ENCODE assay signal across 17 cellular contexts in genomic region chr1:22163578-22163977, GRCh38. TPM values are rescaled to one million over a fixed set of nuclear protein-coding genes. Genes with fewer than 3 reads are reported as not detected.
"Had no signal": no experiment of that assay in that cellular context is flagged by ENCODE, and none has a peak within 500 bp of the region (broad histone marks: within the 10 kb centered on the region; RNA-seq: fewer than 3 reads in every experiment).

No MANE protein-coding gene starts in this region.

- DNase-seq: activated effector memory CD4-positive, alpha-beta T cell treated with Interleukin-2 at 50 U/mL for 16 hours; amygdala; brain microvascular endothelial cell; cerebellar nuclear complex; dorsolateral prefrontal cortex; glutamatergic neuron; left cardiac atrium; mammary epithelial cell; stimulated activated CD4-positive, alpha-beta T cell treated with anti-CD3 and anti-CD28 coated beads, Interleukin-4, amount 100 ng/mL, for 24 hours; stimulated activated naive CD8-positive, alpha-beta T cell treated with anti-CD3 and anti-CD28 coated beads, Interleukin-15, amount 100 ng/mL, for 72 hours had no signal

- H3K4me3 ChIP-seq: dorsolateral prefrontal cortex, esophagus muscularis mucosa, thoracic aorta, vagina had no signal

- H3K27me3 ChIP-seq: brain microvascular endothelial cell, dorsolateral prefrontal cortex, esophagus muscularis mucosa, vagina had no signal

- H3K36me3 ChIP-seq: brain microvascular endothelial cell, esophagus muscularis mucosa, thoracic aorta, vagina had no signal

- H3K4me1 ChIP-seq: vagina had no signal

- H3K9me3 ChIP-seq: esophagus muscularis mucosa, thoracic aorta, vagina had no signal

- H3K27ac ChIP-seq: brain microvascular endothelial cell, dorsolateral prefrontal cortex, esophagus muscularis mucosa, thoracic aorta, vagina had no signal

- ATAC-seq: activated CD4-positive, CD25-positive, alpha-beta regulatory T cell treated with anti-CD3 and anti-CD28 coated beads, Interleukin-2, amount 50 U/mL, for 24 hours; activated naive CD4-positive, alpha-beta T cell treated with anti-CD3 and anti-CD28 coated beads, Interleukin-2, amount 50 U/mL, for 72 hours; left cardiac atrium; stimulated activated naive CD8-positive, alpha-beta T cell treated with anti-CD3 and anti-CD28 coated beads, Interleukin-15, amount 100 ng/mL, for 72 hours had no signal

RNA-seq across cellular contexts. Expression of gene WNT4, which starts 20.7 kb away (rescaled TPM):
- total RNA-seq: activated naive CD4-positive, alpha-beta T cell treated with anti-CD3 and anti-CD28 coated beads, Interleukin-2, amount 50 U/mL, for 72 hours; mononuclear cell; natural killer cell treated with Interleukin-12 subunit alpha and Interleukin-12 subunit beta and Interleukin-15 and Interleukin-18, amount 100 ng/mL, for 72 hours; thoracic aorta had no signal
